ENCODE assay signal across 21 cellular contexts in the genomic region with DNA sequence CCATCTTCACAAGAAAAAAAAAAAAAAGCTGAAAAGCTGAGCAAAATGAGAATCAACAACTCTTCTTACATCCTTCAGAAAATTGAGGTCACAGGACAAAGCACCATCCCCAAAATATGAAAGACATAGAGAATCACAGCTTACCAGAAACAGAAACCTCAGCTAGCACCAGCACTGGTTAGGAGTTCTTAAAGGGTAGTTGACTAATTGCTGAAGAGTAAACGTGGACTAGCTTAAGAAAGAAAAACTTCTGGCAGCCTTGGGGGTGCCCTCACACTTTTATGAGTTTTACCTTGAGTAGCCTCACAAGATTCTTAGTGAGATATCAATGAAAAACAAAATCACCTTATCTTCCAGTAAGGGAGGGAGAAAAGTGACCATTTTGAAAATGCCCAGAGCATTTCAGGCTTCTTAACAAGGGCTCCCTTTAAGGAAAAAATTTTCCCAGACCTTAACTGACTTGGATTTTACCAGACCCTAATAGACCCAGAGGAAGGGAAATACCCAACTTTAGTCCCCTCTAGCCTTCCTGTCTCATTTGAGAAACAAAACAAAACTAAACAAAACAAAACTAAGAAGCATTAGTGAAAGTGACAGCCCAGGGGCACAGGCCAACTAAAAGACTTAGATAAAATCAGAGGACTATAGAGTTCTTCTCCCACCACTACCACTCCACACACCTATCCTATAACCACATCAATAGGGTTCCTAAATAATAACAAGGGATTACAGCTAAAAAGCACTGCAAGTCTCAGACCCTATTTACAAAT.
DNase-seq lines count a peak whose midpoint lies in the region; ATAC-seq, FAIRE-seq and TF ChIP-seq lines count a peak whose summit lies in the region.
"Had no signal": no experiment of that assay in that cellular context is flagged by ENCODE, and none has a peak within 500 bp of the region (broad histone marks: within the 10 kb centered on the region; RNA-seq: fewer than 3 reads in every experiment).

No MANE protein-coding gene starts in this region.

- DNase-seq in islet precursor cell (peak; percentile 87), SHP77 treated with DMSO at 0.1 percent for 48 hours (lab: John Stamatoyannopoulos, UW) (no peak), H54 (ENCODE audit: insufficient read length, low spot score) (no peak), NCI-H146 (lab: John Stamatoyannopoulos, UW) (no peak)
- DNase-seq: activated CD4-positive, alpha-beta T cell treated with anti-CD3 and anti-CD28 coated beads, Interleukin-2, amount 10 ng/mL, durations not matched to agents 7 days and 5 days; activated naive CD4-positive, alpha-beta T cell; amygdala; CD4-positive, CD25-positive, alpha-beta regulatory T cell; DMS79; effector CD4-positive, alpha-beta T cell; KG1; left ventricle myocardium inferior; NCI-H2081; stimulated activated naive CD4-positive, alpha-beta T cell treated with Interleukin-2 at 50 U/mL for 16 hours; SW 1271; upper lobe of left lung had no signal

- ATAC-seq in GM18858 (IDR thresholded peaks at IDR 0.05; ENCODE audit: unreplicated experiment) (peak; percentile 80), GM21576 (IDR thresholded peaks at IDR 0.05; ENCODE audit: unreplicated experiment) (peak; percentile 59), HG03039 (IDR thresholded peaks at IDR 0.05; ENCODE audit: unreplicated experiment) (peak; percentile 42), GM19467 (IDR thresholded peaks at IDR 0.05; ENCODE audit: unreplicated experiment) (no peak)
- ATAC-seq: sciatic nerve had no signal

- no peak for TF ChIP-seq POLR2A in H54 (IDR thresholded peaks at IDR 0.05; ENCODE audit: low read depth, low read length)

- FAIRE-seq in H54 (lab: Jason Lieb, UNC): no peak
